In genomic region chr2:172647439-172647838, GRCh38 we compare ENCODE assay signal across 15 cellular contexts.
"Had no signal": no experiment of that assay in that cellular context is flagged by ENCODE, and none has a peak within 500 bp of the region (broad histone marks: within the 10 kb centered on the region; RNA-seq: fewer than 3 reads in every experiment).

No MANE protein-coding gene starts in this region.

- H2AFZ ChIP-seq: parathyroid adenoma had no signal

- H3K27ac Mint-ChIP-seq: activated CD4-positive, alpha-beta memory T cell treated with anti-CD3 and anti-CD28 coated beads for 36 hours; activated naive CD8-positive, alpha-beta T cell treated with anti-CD3 and anti-CD28 coated beads, Interleukin-2, amount 10 ng/mL, durations not matched to agents 7 days and 5 days; activated T-cell treated with anti-CD3 and anti-CD28 coated beads, Interleukin-2, amount 50 U/mL, for 72 hours; stimulated activated effector memory CD8-positive, alpha-beta T cell treated with anti-CD3 and anti-CD28 coated beads, Interleukin-12 subunit alpha, Interleukin-12 subunit beta, amount 100 ng/mL, for 72 hours had no signal

- H3K79me2 ChIP-seq: parathyroid adenoma had no signal

- H3K9me3 ChIP-seq: vagina had no signal

- H3K4me2 ChIP-seq: smooth muscle cell had no signal

- H3K9ac ChIP-seq: parathyroid adenoma had no signal

- H3K27me3 Mint-ChIP-seq: activated naive CD8-positive, alpha-beta T cell treated with anti-CD3 and anti-CD28 coated beads, Interleukin-2, amount 10 ng/mL, durations not matched to agents 7 days and 5 days had no signal

- H3K4me3 ChIP-seq: coronary artery, smooth muscle cell, tibial artery, vagina had no signal

- ATAC-seq: activated T-cell treated with anti-CD3 and anti-CD28 coated beads, Interleukin-2, amount 50 U/mL, for 72 hours; stimulated activated effector memory CD8-positive, alpha-beta T cell treated with anti-CD3 and anti-CD28 coated beads, Interleukin-12 subunit alpha, Interleukin-12 subunit beta, amount 100 ng/mL, for 72 hours had no signal

- H3K27ac ChIP-seq: coronary artery, parathyroid adenoma, tibial artery, vagina, VCaP had no signal

- H3K4me1 ChIP-seq: parathyroid adenoma, tibial artery, vagina had no signal

- H3K27me3 ChIP-seq: tibial artery, vagina had no signal

- H3K4me3 Mint-ChIP-seq: activated CD4-positive, alpha-beta memory T cell treated with anti-CD3 and anti-CD28 coated beads for 36 hours; activated naive CD8-positive, alpha-beta T cell treated with anti-CD3 and anti-CD28 coated beads, Interleukin-2, amount 10 ng/mL, durations not matched to agents 7 days and 5 days; activated T-cell treated with anti-CD3 and anti-CD28 coated beads, Interleukin-2, amount 50 U/mL, for 72 hours; naive B cell; stimulated activated effector memory CD8-positive, alpha-beta T cell treated with anti-CD3 and anti-CD28 coated beads, Interleukin-12 subunit alpha, Interleukin-12 subunit beta, amount 100 ng/mL, for 72 hours had no signal

- H3K4me1 Mint-ChIP-seq: activated naive CD8-positive, alpha-beta T cell treated with anti-CD3 and anti-CD28 coated beads, Interleukin-2, amount 10 ng/mL, durations not matched to agents 7 days and 5 days; naive B cell had no signal

- DNase-seq: activated CD4-positive, alpha-beta memory T cell treated with anti-CD3 and anti-CD28 coated beads for 36 hours; activated CD8-positive, alpha-beta memory T cell treated with anti-CD3 and anti-CD28 coated beads, Interleukin-2, amount 50 U/mL, for 4 hours; activated naive CD8-positive, alpha-beta T cell treated with anti-CD3 and anti-CD28 coated beads, Interleukin-2, amount 10 ng/mL, durations not matched to agents 7 days and 5 days; activated T-cell treated with anti-CD3 and anti-CD28 coated beads, Interleukin-2, amount 50 U/mL, for 72 hours; caudate nucleus; effector CD4-positive, alpha-beta T cell; glutamatergic neuron; naive B cell; tibial artery had no signal

- H3K36me3 ChIP-seq: tibial artery, vagina had no signal

- H3K36me3 Mint-ChIP-seq: activated naive CD8-positive, alpha-beta T cell treated with anti-CD3 and anti-CD28 coated beads, Interleukin-2, amount 10 ng/mL, durations not matched to agents 7 days and 5 days; stimulated activated effector memory CD8-positive, alpha-beta T cell treated with anti-CD3 and anti-CD28 coated beads, Interleukin-12 subunit alpha, Interleukin-12 subunit beta, amount 100 ng/mL, for 72 hours had no signal
